In genomic region chr1:23558140-23558871, GRCh38 we compare ENCODE assay signal across 8 cellular contexts. TPM values are rescaled to one million over a fixed set of nuclear protein-coding genes. Genes with fewer than 3 reads are reported as not detected.
DNase-seq lines count a peak whose midpoint lies in the region; ATAC-seq and TF ChIP-seq lines count a peak whose summit lies in the region.

No MANE protein-coding gene starts in this region.

- DNase-seq in NCI-H226 = peak; percentile 92
- DNase-seq in activated T-helper 1 cell treated with Interleukin-2 at 50 U/mL for 16 hours (ENCODE audit: low read depth) = peak; percentile 30
- DNase-seq in cardiac septum (ENCODE audit: low spot score) = peak; percentile 88
- peak; percentile 66 to 75 for DNase-seq in psoas muscle

- no peak for TF ChIP-seq CTCF in psoas muscle (IDR thresholded peaks at IDR 0.05)

- H3K36me3 ChIP-seq in psoas muscle (ENCODE audit: insufficient read depth in 1 of 2, low read depth in 1 of 2) = peaks cover 0 to 9% of the 10 kb centered on the region in 2 donors

- ATAC-seq in psoas muscle (no peak), HG02642 (IDR thresholded peaks at IDR 0.05; ENCODE audit: poor library complexity, unreplicated experiment) (no peak), HG03139 (IDR thresholded peaks at IDR 0.05; ENCODE audit: unreplicated experiment) (no peak), HG03354 (IDR thresholded peaks at IDR 0.05; ENCODE audit: poor library complexity, severe bottlenecking, unreplicated experiment) (no peak)

- WGBS in psoas muscle, 3 donors = 16 to 27% (median 19%) methylated on average over 25 to 34 of the region's 34 CpGs

- no peaks in the 10 kb centered on the region for H3K9me3 ChIP-seq in psoas muscle

- H3K27ac ChIP-seq in psoas muscle = peak overlapping the region; percentile 79

- no peaks in the 10 kb centered on the region for H3K27me3 ChIP-seq in psoas muscle (ENCODE audit: insufficient read depth in 3 of 3, low read length in 2 of 3)

- intact Hi-C loops in cardiac septum (cut with DNase I) (no loop called here), psoas muscle (cut with DNase I) (no loop called here)

- H3K4me3 ChIP-seq in psoas muscle = peak overlapping the region; percentile 74

- peaks cover 46% of the 10 kb centered on the region for H3K4me1 ChIP-seq in psoas muscle

- TF ChIP-seq POLR2A in GM15510 (IDR thresholded peaks at IDR 0.05; ENCODE audit: borderline replicate concordance, extremely low read depth, insufficient read length) = peak; percentile 45

RNA-seq across cellular contexts. Expression of gene ID3, which starts 1.0 kb away (rescaled TPM):
- total RNA-seq in cardiac septum (126 TPM), psoas muscle (10 to 100 TPM; 17.8 to 97.3 (median 81.2) TPM)
- polyA plus RNA-seq in psoas muscle = 100 to 1,000 TPM in 1 of 3 donors, 10 to 100 TPM in 2; 26.8 to 126 (median 33.7) TPM

RNA-seq across cellular contexts. Expression of gene E2F2, which starts 27.3 kb away (rescaled TPM):
- total RNA-seq in cardiac septum (0.30 TPM), psoas muscle (under 1 TPM in 3 of 4 donors, not detected in 1; 0.06 to 0.32 (median 0.17) TPM)
- under 1 TPM in 2 of 3 donors, not detected in 1; 0.03 to 0.05 TPM for polyA plus RNA-seq in psoas muscle

Comparison
In these comparisons a context has a peak if more than half of its experiments do, and no peak if none do; other contexts are left out.
1. DNase-seq: peak in every context shown above with its lines; median percentile 92 in NCI-H226; 88 in cardiac septum; 70 in psoas muscle; 30 in activated T-helper 1 cell treated with Interleukin-2 at 50 U/mL for 16 hours.